9 cellular contexts compared by ENCODE assay signal in the genomic region with DNA sequence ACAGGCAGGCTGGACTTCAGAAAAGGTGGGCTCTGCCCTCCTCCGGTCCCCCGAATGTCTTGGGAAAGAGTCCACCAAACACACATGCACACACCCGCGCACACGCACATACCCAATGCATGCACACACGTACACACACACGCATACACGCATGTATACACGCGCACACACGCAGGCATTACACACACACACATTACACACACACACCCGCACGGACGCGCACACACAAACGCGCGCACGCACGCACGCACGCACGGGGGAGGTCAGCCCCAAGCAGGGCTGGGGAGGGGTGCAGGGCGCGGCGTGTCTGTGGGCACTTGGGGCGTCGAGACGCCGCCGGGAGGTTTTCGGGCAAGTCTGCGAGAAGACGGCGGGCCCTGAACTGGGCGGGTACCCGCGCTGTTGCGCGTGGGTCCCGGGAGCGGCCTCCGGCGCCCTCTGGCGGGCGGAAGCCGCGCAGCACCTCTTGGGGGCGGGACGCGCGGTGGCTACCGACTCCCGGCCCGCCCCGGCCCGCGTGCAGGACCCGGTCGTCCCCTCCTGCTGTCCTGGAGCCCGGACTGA. TPM values are rescaled to one million over a fixed set of nuclear protein-coding genes. Genes with fewer than 3 reads are reported as not detected.
DNase-seq lines count a peak whose midpoint lies in the region; ATAC-seq, FAIRE-seq and TF ChIP-seq lines count a peak whose summit lies in the region.
"Had no signal": no experiment of that assay in that cellular context is flagged by ENCODE, and none has a peak within 500 bp of the region (broad histone marks: within the 10 kb centered on the region; RNA-seq: fewer than 3 reads in every experiment).

No MANE protein-coding gene starts in this region.

- no peaks in the 10 kb centered on the region for H3K36me3 Mint-ChIP-seq in activated CD8-positive, alpha-beta memory T cell treated with anti-CD3 and anti-CD28 coated beads, Interleukin-2, amount 10 ng/mL, durations not matched to agents 7 days and 5 days

- TF ChIP-seq EP300 in H1 (IDR thresholded peaks at IDR 0.05; ENCODE audit: borderline replicate concordance in 1 of 2, low read depth in 2 of 2, low read length in 2 of 2): no peak

- H3K36me3 ChIP-seq in H1 (ENCODE audit: control insufficient read depth in 2 of 4, insufficient read depth in 4 of 4, low read length in 3 of 4): peaks cover 0 to 5% (median 0%) of the 10 kb centered on the region in 4 experiments; a peak in 1 of 8 replicates

- peak overlapping the region; percentile 62 to 89; a peak in 3 of 4 replicates for H3K4me2 ChIP-seq in H1 (ENCODE audit: insufficient read depth in 1 of 2, low read depth in 2 of 2, low read length in 2 of 2)

- ATAC-seq in activated CD8-positive, alpha-beta memory T cell treated with anti-CD3 and anti-CD28 coated beads, Interleukin-2, amount 10 ng/mL, durations not matched to agents 7 days and 5 days: peak; percentile 92
- no peak for ATAC-seq in HG02970 (IDR thresholded peaks at IDR 0.05; ENCODE audit: low FRiP score, unreplicated experiment)

- no peak overlapping the region for H3K27ac ChIP-seq in H1 (ENCODE audit: low read depth, low read length)

- peaks cover 53% of the 10 kb centered on the region for H3K27me3 Mint-ChIP-seq in activated CD8-positive, alpha-beta memory T cell treated with anti-CD3 and anti-CD28 coated beads, Interleukin-2, amount 10 ng/mL, durations not matched to agents 7 days and 5 days

- H2BK120ac ChIP-seq in H1 (replicated peaks; ENCODE audit: low read depth, low read length): no peak overlapping the region

- 36% methylated on average over 55 of the region's 61 CpGs; no CpG with 5 or more reads in 1 of the 2 experiments for WGBS in H1 (ENCODE audit: extremely low coverage in 1 of 2, insufficient coverage in 1 of 2, insufficient read length in 1 of 2, insufficient replicate concordance in 2 of 2, low coverage in 1 of 2, low lambda C conversion rate in 2 of 2, missing lambda C conversion rate in 1 of 2), 2 experiments

- H3K79me1 ChIP-seq in H1 (ENCODE audit: low read depth, low read length): no peaks in the 10 kb centered on the region; the same call in 1 of the 2 replicates

- 0 out of 2 replicates have a peak overlapping the region, but pooled peaks have one; percentile 89 for H2BK15ac ChIP-seq in H1 (ENCODE audit: low read length)

- peak overlapping the region; percentile 61 for H3K4me3 Mint-ChIP-seq in activated CD8-positive, alpha-beta memory T cell treated with anti-CD3 and anti-CD28 coated beads, Interleukin-2, amount 10 ng/mL, durations not matched to agents 7 days and 5 days

- no peak overlapping the region for H2AFZ ChIP-seq in H1 (ENCODE audit: low read length)

- peaks cover 3% of the 10 kb centered on the region for H3K4me1 Mint-ChIP-seq in activated CD8-positive, alpha-beta memory T cell treated with anti-CD3 and anti-CD28 coated beads, Interleukin-2, amount 10 ng/mL, durations not matched to agents 7 days and 5 days

- H2BK5ac ChIP-seq in H1 (ENCODE audit: low read depth, low read length): peak overlapping the region; percentile 36; the same call in 1 of the 2 replicates

- peak overlapping the region; percentile 0 to 65 (median 36); a peak in 6 of 8 replicates for H3K4me3 ChIP-seq in H1 (ENCODE audit: extremely low read depth in 1 of 4, insufficient read depth in 2 of 4, low read depth in 3 of 4, low read length in 4 of 4)

- no peaks in the 10 kb centered on the region; a peak in 1 of 4 replicates for H3K9me3 ChIP-seq in H1 (ENCODE audit: insufficient read depth in 2 of 2, low read depth in 1 of 2, low read length in 1 of 2)

- peak overlapping the region; percentile 56; the same call in 1 of the 2 replicates for H2BK12ac ChIP-seq in H1 (ENCODE audit: low read depth, low read length)

- CTCF ChIA-PET in activated CD8-positive, alpha-beta memory T cell treated with anti-CD3 and anti-CD28 coated beads, Interleukin-2, amount 10 ng/mL, durations not matched to agents 7 days and 5 days (lab: Charles Lee): interaction anchor here (1.1 kb wide), 1 partner anchor 13 kb away, joined by 3 read pairs; no protein-coding TSS in a partner anchor
- CTCF ChIA-PET in H1 (lab: Charles Lee; ENCODE audit: partially characterized antibody): interaction anchor here (1.2 to 3.8 kb wide), 6 partner anchors 13 to 192 kb away, joined by 3 to 30 read pairs (median 7); no protein-coding TSS in a partner anchor

- H3K4ac ChIP-seq in H1 (replicated peaks; ENCODE audit: insufficient read length, low read depth, low read length): peak overlapping the region; percentile 95

- H3K23me2 ChIP-seq in H1 (ENCODE audit: low read depth, low read length): peaks cover 21% of the 10 kb centered on the region; the same call in 1 of the 2 replicates

- no peaks in the 10 kb centered on the region for H3K79me2 ChIP-seq in H1 (ENCODE audit: control insufficient read depth in 1 of 2, insufficient read depth in 2 of 2, low read length in 2 of 2)

- H3K27ac Mint-ChIP-seq in activated CD8-positive, alpha-beta memory T cell treated with anti-CD3 and anti-CD28 coated beads, Interleukin-2, amount 10 ng/mL, durations not matched to agents 7 days and 5 days: no peak overlapping the region

- peaks cover 11 to 23% of the 10 kb centered on the region in 2 experiments for H4K20me1 ChIP-seq in H1 (replicated peaks in 1 of 2; ENCODE audit: control insufficient read depth in 1 of 2, insufficient read depth in 2 of 2, low read length in 2 of 2)

- peak overlapping the region; percentile 53; the same call in 1 of the 2 replicates for H4K8ac ChIP-seq in H1 (ENCODE audit: extremely low read depth, insufficient read depth, low read length)

- TF ChIP-seq POLR2A in H1 (IDR thresholded peaks at IDR 0.05; ENCODE audit: control extremely low read depth in 1 of 2, low read depth in 2 of 2, low read length in 2 of 2): no peak

- no peak for FAIRE-seq in H1 (lab: Jason Lieb, UNC)

- TF ChIP-seq CTCF in H1 (IDR thresholded peaks at IDR 0.05; ENCODE audit: control extremely low read depth in 1 of 3, insufficient read depth in 1 of 3, low read depth in 1 of 3, low read length in 3 of 3): peak; percentile 76 to 94 (median 78)

- H2AK5ac ChIP-seq in H1 (ENCODE audit: low read depth, low read length): peak overlapping the region; percentile 57; the same call in 1 of the 2 replicates

- peaks cover 0 to 29% (median 17%) of the 10 kb centered on the region in 4 experiments; a peak in 5 of 7 replicates for H3K4me1 ChIP-seq in H1 (replicated peaks in 1 of 4; ENCODE audit: control insufficient read depth in 3 of 4, insufficient read depth in 4 of 4, low read length in 3 of 4)

- no peaks in the 10 kb centered on the region for H3K9me3 Mint-ChIP-seq in activated CD8-positive, alpha-beta memory T cell treated with anti-CD3 and anti-CD28 coated beads, Interleukin-2, amount 10 ng/mL, durations not matched to agents 7 days and 5 days (ENCODE audit: low read depth)

- H3K14ac ChIP-seq in H1 (ENCODE audit: insufficient read length): no peak overlapping the region

- H4K5ac ChIP-seq in H1 (ENCODE audit: insufficient read length, low read depth, low read length): no peak overlapping the region

- POLR2A ChIA-PET in H1 (lab: Charles Lee; ENCODE audit: partially characterized antibody): interaction anchor here (2.4 kb wide), 1 partner anchor 38 kb away, joined by 7 read pairs; no protein-coding TSS in a partner anchor

- peaks cover 46 to 95% (median 79%) of the 10 kb centered on the region in 4 experiments for H3K27me3 ChIP-seq in H1 (replicated peaks in 1 of 4; ENCODE audit: control insufficient read depth in 3 of 4, extremely low read depth in 1 of 4, insufficient read depth in 3 of 4, low read length in 3 of 4)

- H3K23ac ChIP-seq in H1 (ENCODE audit: insufficient read length): no peak overlapping the region

- H2BK20ac ChIP-seq in H1 (ENCODE audit: low read length): no peak overlapping the region

- DNase-seq in CD1c-positive myeloid dendritic cell (ENCODE audit: extremely low spot score) (peak; percentile 87), GOT3 (lab: John Stamatoyannopoulos, UW) (peak; percentile 41), NCI-H748 treated with DMSO at 0.1 percent for 48 hours (lab: John Stamatoyannopoulos, UW) (peak; percentile 22), H1 (ENCODE audit: low read depth in 1 of 2, low spot score in 2 of 2) (peak in 1 of 2 experiments; percentile 92), mesenteric fat pad (ENCODE audit: low spot score) (peak; percentile 94)
- DNase-seq in activated CD8-positive, alpha-beta memory T cell treated with anti-CD3 and anti-CD28 coated beads, Interleukin-2, amount 10 ng/mL, durations not matched to agents 7 days and 5 days: peak; percentile 78
- peak; percentile 62 for DNase-seq in stimulated activated CD8-positive, alpha-beta memory T cell treated with anti-CD3 and anti-CD28 coated beads, Interleukin-15, amount 100 ng/mL, for 24 hours (ENCODE audit: low read depth)

- TF ChIP-seq RAD21 in H1 (IDR thresholded peaks at IDR 0.05 in 1 of 2, conservative IDR thresholded peaks at IDR 0.05 in 1 of 2; ENCODE audit: low read depth in 2 of 2, low read length in 2 of 2): peak; percentile 66 to 84

- H4K91ac ChIP-seq in H1 (replicated peaks; ENCODE audit: insufficient read length, low read length): peak overlapping the region; percentile 99

- H3K56ac ChIP-seq in H1 (replicated peaks; ENCODE audit: insufficient read length, low read depth, low read length): peak overlapping the region; percentile 25

- no peak overlapping the region; the same call in 1 of the 2 replicates for H3K18ac ChIP-seq in H1 (ENCODE audit: extremely low read depth, low read length)

- H3K9ac ChIP-seq in H1 (replicated peaks in 1 of 4; ENCODE audit: extremely low read depth in 1 of 4, low read depth in 3 of 4, low read length in 3 of 4): no peak overlapping the region

RNA-seq across cellular contexts. Expression of gene SEPTIN5, which starts 3.5 kb away (rescaled TPM):
- total RNA-seq in activated CD8-positive, alpha-beta memory T cell treated with anti-CD3 and anti-CD28 coated beads, Interleukin-2, amount 10 ng/mL, durations not matched to agents 7 days and 5 days: under 1 TPM in 1 of 2 experiments, not detected in 1; 0.30 TPM
- 7.8 and 8.6 TPM in 2 replicates for total RNA-seq in H1 (2021; fragmentation: NEBNext Ultra II Directional; extraction: Animal tissue kit (Norgen Biotek cat#: 25700))
- polyA plus RNA-seq in H1 (2011; rRNA removed): 6.0 and 9.1 TPM in 2 replicates
- 6.7 TPM for polyA plus RNA-seq in H1 (2011; cell fraction: cytosol; rRNA removed)
- polyA plus RNA-seq in H1 (2011; cell fraction: nucleus; rRNA removed): 18.5 TPM
- 5.8 to 13.4 TPM (median 10.9 TPM) in 4 replicates for polyA plus RNA-seq in H1 (2012, experiment 1 of 2)
- 8.4 TPM for polyA plus RNA-seq in H1 (2012, experiment 2 of 2)
- 9.7 TPM for polyA plus RNA-seq in H1 (2013, experiment 1 of 2)
- polyA plus RNA-seq in H1 (2013, experiment 2 of 2): 9.0 TPM
- polyA minus RNA-seq in H1 (2011; rRNA and poly(A)+ RNA removed): 7.3 and 8.0 TPM in 2 replicates
- 2.3 TPM for polyA minus RNA-seq in H1 (2011; cell fraction: cytosol; rRNA and poly(A)+ RNA removed)
- 8.8 TPM for polyA minus RNA-seq in H1 (2011; cell fraction: nucleus; rRNA and poly(A)+ RNA removed)
- total RNA-seq in mesenteric fat pad: 7.0 TPM

RNA-seq across cellular contexts. Expression of gene GP1BB, which starts 5.6 kb away (rescaled TPM):
- not detected for total RNA-seq in activated CD8-positive, alpha-beta memory T cell treated with anti-CD3 and anti-CD28 coated beads, Interleukin-2, amount 10 ng/mL, durations not matched to agents 7 days and 5 days
- total RNA-seq in H1 (2021; fragmentation: NEBNext Ultra II Directional; extraction: Animal tissue kit (Norgen Biotek cat#: 25700)): not detected in 2 replicates
- 0.36 and 0.66 TPM in 2 replicates for polyA plus RNA-seq in H1 (2011; rRNA removed)
- 0.27 TPM for polyA plus RNA-seq in H1 (2011; cell fraction: cytosol; rRNA removed)
- 2.4 TPM for polyA plus RNA-seq in H1 (2011; cell fraction: nucleus; rRNA removed)
- 0.38 to 0.69 TPM (median 0.55 TPM) in 3 of 4 replicates, not detected in the other for polyA plus RNA-seq in H1 (2012, experiment 1 of 2)
- not detected for polyA plus RNA-seq in H1 (2012, experiment 2 of 2)
- 0.36 TPM for polyA plus RNA-seq in H1 (2013, experiment 1 of 2)
- 0.83 TPM for polyA plus RNA-seq in H1 (2013, experiment 2 of 2)
- polyA minus RNA-seq in H1 (2011; rRNA and poly(A)+ RNA removed): not detected in 2 replicates
- not detected for polyA minus RNA-seq in H1 (2011; cell fraction: cytosol; rRNA and poly(A)+ RNA removed)
- 0.60 TPM for polyA minus RNA-seq in H1 (2011; cell fraction: nucleus; rRNA and poly(A)+ RNA removed)
- 1.8 TPM for total RNA-seq in mesenteric fat pad

RNA-seq across cellular contexts. Expression of gene TBX1, which starts 42.8 kb away (rescaled TPM):
- total RNA-seq in activated CD8-positive, alpha-beta memory T cell treated with anti-CD3 and anti-CD28 coated beads, Interleukin-2, amount 10 ng/mL, durations not matched to agents 7 days and 5 days: 1 to 10 TPM in 1 of 2 experiments, under 1 TPM in 1; 0.91 to 1.1 TPM
- 0.28 and 0.38 TPM in 2 replicates for total RNA-seq in H1 (2021; fragmentation: NEBNext Ultra II Directional; extraction: Animal tissue kit (Norgen Biotek cat#: 25700))
- not detected in 2 replicates for polyA plus RNA-seq in H1 (2011; rRNA removed)
- polyA plus RNA-seq in H1 (2011; cell fraction: cytosol; rRNA removed): not detected
- polyA plus RNA-seq in H1 (2011; cell fraction: nucleus; rRNA removed): not detected
- not detected in 4 replicates for polyA plus RNA-seq in H1 (2012, experiment 1 of 2)
- 0.10 TPM for polyA plus RNA-seq in H1 (2012, experiment 2 of 2)
- polyA plus RNA-seq in H1 (2013, experiment 1 of 2): 0.14 TPM
- 0.09 TPM for polyA plus RNA-seq in H1 (2013, experiment 2 of 2)
- polyA minus RNA-seq in H1 (2011; rRNA and poly(A)+ RNA removed): not detected in 2 replicates
- polyA minus RNA-seq in H1 (2011; cell fraction: cytosol; rRNA and poly(A)+ RNA removed): not detected
- polyA minus RNA-seq in H1 (2011; cell fraction: nucleus; rRNA and poly(A)+ RNA removed): not detected
- 3.0 TPM for total RNA-seq in mesenteric fat pad
- total RNA-seq: activated CD8-positive, alpha-beta memory T cell treated with anti-CD3 and anti-CD28 coated beads for 36 hours had no signal
